Comparison of ENCODE assay signal across 14 cellular contexts in genomic region chr13:25217023-25217909, GRCh38. TPM values are rescaled to one million over a fixed set of nuclear protein-coding genes. Genes with fewer than 3 reads are reported as not detected.
A peak's percentile ranks its signal among the peaks of the same experiment; 100 is the strongest.
DNase-seq lines count a peak whose midpoint lies in the region; ATAC-seq, FAIRE-seq and TF ChIP-seq lines count a peak whose summit lies in the region.
"Had no signal": no experiment of that assay in that cellular context is flagged by ENCODE, and none has a peak within 500 bp of the region (broad histone marks: within the 10 kb centered on the region; RNA-seq: fewer than 3 reads in every experiment).

No MANE protein-coding gene starts in this region.

- H3K27me3 ChIP-seq in BLaER1 treated with 17β-estradiol and CSF1 and Interleukin-3, amounts not matched to agents 10 nM and 100 nM: no peaks in the 10 kb centered on the region
- no peaks in the 10 kb centered on the region for H3K27me3 ChIP-seq in HUES48 (ENCODE audit: control insufficient read depth, insufficient read depth, low read length)
- H3K27me3 ChIP-seq: colonic mucosa, SJSA1, vagina had no signal

- DNase-seq in caudate nucleus (lab: John Stamatoyannopoulos, UW): no peak
- DNase-seq in left kidney (ENCODE audit: low read depth, low spot score): peak; percentile 70
- no peak for DNase-seq in D721Med (ENCODE audit: insufficient read length, low spot score)
- DNase-seq in NCI-H446 (lab: John Stamatoyannopoulos, UW): no peak
- no peak for DNase-seq in SK-N-DZ (ENCODE audit: low spot score)
- DNase-seq: activated CD4-positive, alpha-beta T cell treated with anti-CD3 and anti-CD28 coated beads for 1 hour; CD4-positive, CD25-positive, alpha-beta regulatory T cell; colonic mucosa; NCI-H524 treated with DMSO at 0.1 percent for 48 hours had no signal

- TF ChIP-seq CTCF in D721Med (IDR thresholded peaks at IDR 0.05; ENCODE audit: insufficient read depth, missing control alignments): no peak

- H3K27ac ChIP-seq in BLaER1 treated with 17β-estradiol and CSF1 and Interleukin-3, amounts not matched to agents 10 nM and 100 nM: peak overlapping the region in 3 of 11 experiments; percentile 36 to 53 (median 44); a peak in 4 of 22 replicates
- peak overlapping the region; percentile 15 for H3K27ac ChIP-seq in HUES48 (ENCODE audit: low read depth, low read length)
- peak overlapping the region; percentile 68 for H3K27ac ChIP-seq in caudate nucleus (ENCODE audit: low read depth, low read length)
- H3K27ac ChIP-seq: colonic mucosa, SJSA1, vagina had no signal

- H3K9me3 ChIP-seq in BLaER1 treated with 17β-estradiol and CSF1 and Interleukin-3, amounts not matched to agents 10 nM and 100 nM (replicated peaks in 1 of 11): no peaks in the 10 kb centered on the region
- H3K9me3 ChIP-seq in HUES48 (ENCODE audit: control insufficient read depth, insufficient read depth, low read length): no peaks in the 10 kb centered on the region
- H3K9me3 ChIP-seq: colonic mucosa, SJSA1, vagina had no signal

- peak overlapping the region in 7 of 11 experiments; percentile 48 to 85 (median 71); a peak in 13 of 22 replicates for H3K4me2 ChIP-seq in BLaER1 treated with 17β-estradiol and CSF1 and Interleukin-3, amounts not matched to agents 10 nM and 100 nM

- no peak overlapping the region for H3K4me3 ChIP-seq in BLaER1 treated with 17β-estradiol and CSF1 and Interleukin-3, amounts not matched to agents 10 nM and 100 nM
- no peak overlapping the region for H3K4me3 ChIP-seq in HUES48 (ENCODE audit: low read depth, low read length)
- H3K4me3 ChIP-seq: colonic mucosa, SJSA1, vagina had no signal

- no peak overlapping the region for H3K9ac ChIP-seq in BLaER1 treated with 17β-estradiol and CSF1 and Interleukin-3, amounts not matched to agents 10 nM and 100 nM
- no peak overlapping the region for H3K9ac ChIP-seq in HUES48 (ENCODE audit: low read depth, low read length)

- H3K36me3 ChIP-seq in BLaER1 treated with 17β-estradiol and CSF1 and Interleukin-3, amounts not matched to agents 10 nM and 100 nM: no peaks in the 10 kb centered on the region
- H3K36me3 ChIP-seq in HUES48 (ENCODE audit: control insufficient read depth, insufficient read depth, low read length): no peaks in the 10 kb centered on the region
- H3K36me3 ChIP-seq: colonic mucosa, SJSA1, vagina had no signal

- peaks cover 12 to 57% (median 38%) of the 10 kb centered on the region in 10 experiments for H3K4me1 ChIP-seq in BLaER1 treated with 17β-estradiol and CSF1 and Interleukin-3, amounts not matched to agents 10 nM and 100 nM
- H3K4me1 ChIP-seq in HUES48 (ENCODE audit: control insufficient read depth, insufficient read depth, low read length): 0 out of 2 replicates have a peak, but pooled peaks cover 7% of the 10 kb centered on the region
- H3K4me1 ChIP-seq: colonic mucosa had no signal

- FAIRE-seq in D721Med (lab: Jason Lieb, UNC): no peak

- H4K20me1 ChIP-seq in BLaER1 treated with 17β-estradiol and CSF1 and Interleukin-3, amounts not matched to agents 10 nM and 100 nM: no peaks in the 10 kb centered on the region

- no peak for ATAC-seq in HG03354 (IDR thresholded peaks at IDR 0.05; ENCODE audit: poor library complexity, severe bottlenecking, unreplicated experiment)

RNA-seq across cellular contexts. Expression of gene AMER2, which starts 45.2 kb away (rescaled TPM):
- polyA plus RNA-seq in SK-N-DZ (2014; cell fraction: cytosol; rRNA removed): not detected in 2 replicates
- 0.05 TPM in 1 of 2 replicates, not detected in the other for polyA plus RNA-seq in SK-N-DZ (2014; cell fraction: nucleus; rRNA removed)
- polyA plus RNA-seq: CD4-positive, CD25-positive, alpha-beta regulatory T cell had no signal
